In the genomic region with DNA sequence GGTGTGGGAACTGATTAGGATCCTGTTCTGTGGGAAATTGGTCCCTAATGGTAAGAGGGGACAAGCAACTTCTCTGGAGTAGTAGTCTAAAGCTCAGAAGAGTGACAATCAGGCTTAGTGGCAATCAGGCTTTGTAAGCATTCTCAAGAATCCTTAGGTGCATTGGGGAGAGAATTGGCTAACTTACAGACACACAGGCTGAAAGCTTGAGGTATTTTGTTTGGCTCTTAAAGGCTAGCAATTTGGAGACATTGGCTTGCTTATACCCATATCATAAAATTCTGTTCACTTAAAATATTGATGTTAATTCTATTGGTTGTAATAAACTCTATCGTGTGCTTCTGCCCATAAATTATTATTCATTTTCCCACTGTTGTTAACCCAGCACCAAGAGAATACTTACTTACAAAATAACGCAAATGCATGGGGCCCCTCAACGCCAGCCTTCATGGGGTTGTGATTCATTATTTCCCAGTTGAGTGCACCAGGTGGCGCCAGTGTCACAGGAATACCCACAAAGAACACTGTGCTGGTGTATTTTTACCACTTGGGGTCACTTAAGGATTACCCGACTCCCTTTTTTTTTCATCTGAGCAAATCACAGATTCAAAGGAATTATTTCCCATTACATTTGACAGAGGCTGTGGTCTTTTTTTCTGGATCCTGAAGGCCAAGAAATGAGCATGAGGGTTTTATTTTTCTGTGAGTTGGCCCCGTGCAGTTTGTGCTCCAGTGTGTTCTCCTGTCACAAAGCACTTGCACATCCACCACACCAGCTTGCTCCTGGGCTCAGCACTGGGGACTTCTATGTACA, we compare ENCODE assay signal across 8 cellular contexts. TPM values are rescaled to one million over a fixed set of nuclear protein-coding genes. Genes with fewer than 3 reads are reported as not detected.
DNase-seq lines count a peak whose midpoint lies in the region; ATAC-seq and TF ChIP-seq lines count a peak whose summit lies in the region.

No MANE protein-coding gene starts in this region.

- H3K27ac ChIP-seq in lung (ENCODE audit: low read depth in 1 of 2, low read length in 1 of 2), result no peak overlapping the region

- peaks cover 11% of the 10 kb centered on the region in 2 donors for H3K36me3 ChIP-seq in lung (ENCODE audit: control insufficient read depth in 2 of 2, insufficient read depth in 2 of 2, low read length in 2 of 2)

- peak; percentile 88 for TF ChIP-seq CTCF in lung (IDR thresholded peaks at IDR 0.05; ENCODE audit: control extremely low read depth, extremely low read depth)

- 7% methylated on average over 6 of the region's 6 CpGs for WGBS in lung, 2 donors

- no peak overlapping the region for H3K4me3 ChIP-seq in lung

- DNase-seq in AG08395 (ENCODE audit: low spot score) (peak; percentile 84), NCI-H146 treated with DMSO at 0.1 percent for 48 hours (lab: John Stamatoyannopoulos, UW; ENCODE audit: unreplicated experiment) (peak; percentile 17), dermis microvascular lymphatic vessel endothelial cell (ENCODE audit: low read depth in 2 of 2) (peak; percentile 81 to 86), lung (ENCODE audit: low spot score) (peak; percentile 54)
- DNase-seq in activated CD4-positive, alpha-beta T cell treated with anti-CD3 and anti-CD28 coated beads for 1 hour, result peak; percentile 35
- peak; percentile 25 to 43 for DNase-seq in stimulated activated CD8-positive, alpha-beta memory T cell treated with anti-CD3 and anti-CD28 coated beads, Interleukin-2, amount 100 ng/mL, for 1 hour (ENCODE audit: low read depth in 2 of 2)

- H3K27me3 ChIP-seq in lung (ENCODE audit: control insufficient read depth, insufficient read depth), result no peaks in the 10 kb centered on the region

- ATAC-seq in GM18502 (IDR thresholded peaks at IDR 0.05; ENCODE audit: poor library complexity, unreplicated experiment) (peak; percentile 93), HG02870 (IDR thresholded peaks at IDR 0.05; ENCODE audit: unreplicated experiment) (peak; percentile 83), lung (ENCODE audit: insufficient read depth, low FRiP score) (peak; percentile 75)

- H3K4me1 ChIP-seq in lung (ENCODE audit: control insufficient read depth in 2 of 2, insufficient read depth in 2 of 2, low read length in 2 of 2), result peaks cover 2 to 22% of the 10 kb centered on the region in 2 donors

- no peaks in the 10 kb centered on the region for H3K9me3 ChIP-seq in lung (ENCODE audit: control insufficient read depth in 2 of 2, insufficient read depth in 1 of 2, low read length in 1 of 2)

RNA-seq across cellular contexts. Expression of a gene that starts 45.5 kb away (rescaled TPM):
- total RNA-seq in dermis microvascular lymphatic vessel endothelial cell, result 62.0 and 67.5 TPM in 2 replicates
- total RNA-seq in lung, result 10 to 100 TPM; 62.3 to 85.2 TPM
- polyA plus RNA-seq in lung, result 10 to 100 TPM; 53.7 to 58.8 TPM

Comparison
In these comparisons a context has a peak if more than half of its experiments do, and no peak if none do; other contexts are left out.
1. DNase-seq: peak in every context shown above with its lines; median percentile 84 in AG08395; 84 in dermis microvascular lymphatic vessel endothelial cell; 54 in lung; 35 in activated CD4-positive, alpha-beta T cell treated with anti-CD3 and anti-CD28 coated beads for 1 hour; 34 in stimulated activated CD8-positive, alpha-beta memory T cell treated with anti-CD3 and anti-CD28 coated beads, Interleukin-2, amount 100 ng/mL, for 1 hour; 17 in NCI-H146 treated with DMSO at 0.1 percent for 48 hours.